Comparison of ENCODE assay signal across 9 cellular contexts in the genomic region with DNA sequence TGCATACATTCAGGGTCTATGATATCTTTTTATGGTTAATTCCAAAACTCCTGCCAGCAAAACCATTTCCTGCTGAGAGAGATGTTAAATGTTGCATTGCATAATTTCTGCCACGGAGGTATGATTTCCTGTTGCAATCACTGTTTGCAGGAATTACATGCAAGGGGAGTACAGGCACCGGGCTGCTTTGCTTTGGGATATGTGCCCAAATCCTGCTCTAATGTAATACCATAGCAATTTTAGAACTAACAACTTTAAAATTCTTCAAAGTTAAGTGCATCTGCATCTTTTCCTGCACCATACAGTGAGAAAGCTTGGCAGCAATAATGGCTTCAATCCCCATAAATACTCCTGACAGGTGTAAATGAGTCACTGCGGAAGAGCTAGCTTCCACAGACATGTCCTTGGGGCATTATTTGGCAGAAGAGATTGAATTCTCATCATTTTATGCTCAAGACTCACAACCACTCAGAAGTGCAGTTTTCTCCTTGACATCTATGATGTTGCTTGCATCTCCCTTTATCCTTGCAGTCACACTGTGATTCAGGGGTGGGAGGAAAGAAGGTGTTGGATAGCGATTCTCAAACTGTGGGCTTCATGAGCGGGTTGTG. TPM values are rescaled to one million over a fixed set of nuclear protein-coding genes. Genes with fewer than 3 reads are reported as not detected.
DNase-seq lines count a peak whose midpoint lies in the region; ATAC-seq, FAIRE-seq and TF ChIP-seq lines count a peak whose summit lies in the region.
"Had no signal": no experiment of that assay in that cellular context is flagged by ENCODE, and none has a peak within 500 bp of the region (broad histone marks: within the 10 kb centered on the region; RNA-seq: fewer than 3 reads in every experiment).

No MANE protein-coding gene starts in this region.

- TF ChIP-seq CTCF in epithelial cell of esophagus (IDR thresholded peaks at IDR 0.05; ENCODE audit: insufficient read depth, low read depth, low read length, missing control alignments) (no peak), pancreas (IDR thresholded peaks at IDR 0.05) (no peak)

- intact Hi-C loops in pancreas (cut with DNase I) = no loop called here

- H3K4me3 ChIP-seq in epithelial cell of esophagus (ENCODE audit: low read length) (no peak overlapping the region), pancreas (no peak overlapping the region)

- H3K27ac ChIP-seq in pancreas = peak overlapping the region in 2 of 4 donors; percentile 9 to 70

- 39 to 42% methylated on average over 5 of the region's 5 CpGs for WGBS in pancreas, 2 donors

- ATAC-seq in pancreas (peak; percentile 72 to 85 (median 78)), HG02885 (IDR thresholded peaks at IDR 0.05; ENCODE audit: poor library complexity, unreplicated experiment) (no peak), HG02981 (IDR thresholded peaks at IDR 0.05; ENCODE audit: unreplicated experiment) (no peak), HG03521 (IDR thresholded peaks at IDR 0.05; ENCODE audit: unreplicated experiment) (no peak)
- ATAC-seq: activated T-cell treated with anti-CD3 and anti-CD28 coated beads, Interleukin-2, amount 50 U/mL, for 4 hours had no signal

- no peaks in the 10 kb centered on the region for H3K36me3 ChIP-seq in pancreas

- peaks cover 0 to 20% (median 0%) of the 10 kb centered on the region in 3 donors for H3K4me1 ChIP-seq in pancreas

- no peaks in the 10 kb centered on the region for H3K9me3 ChIP-seq in pancreas

- no peak for FAIRE-seq in pancreas (lab: Jason Lieb, UNC)

- no peaks in the 10 kb centered on the region for H3K27me3 ChIP-seq in pancreas

- DNase-seq in Daoy (ENCODE audit: low read depth) = peak; percentile 69
- DNase-seq in NCI-H69 (lab: John Stamatoyannopoulos, UW) = peak; percentile 68
- DNase-seq in epithelial cell of esophagus (ENCODE audit: low read depth) = peak; percentile 92
- DNase-seq in pancreas = peak in 1 of 6 donors; percentile 37
- DNase-seq in NCI-H1105 treated with DMSO at 0.1 percent for 48 hours (lab: John Stamatoyannopoulos, UW) = no peak
- DNase-seq: activated T-cell treated with anti-CD3 and anti-CD28 coated beads, Interleukin-2, amount 50 U/mL, for 4 hours had no signal

RNA-seq across cellular contexts. Expression of gene TRIM2, which starts 29.6 kb away (rescaled TPM):
- 6.7 and 9.9 TPM in 2 replicates for total RNA-seq in Daoy (2014; rRNA removed; shearing (Covaris generic))
- 10 to 100 TPM; 17.6 to 39.2 (median 25.5) TPM for total RNA-seq in pancreas
- 10 to 100 TPM; 11.0 to 11.9 TPM for polyA plus RNA-seq in pancreas

Comparison
In these comparisons a context has a peak if more than half of its experiments do, and no peak if none do; other contexts are left out.
1. ATAC-seq: peak in pancreas (4 of 4); none in HG02885 (single experiment), HG02981 (single experiment) and HG03521 (single experiment).